Comparison of ENCODE assay signal across 20 cellular contexts in genomic region chr1:176994926-176995596, GRCh38.
"Had no signal": no experiment of that assay in that cellular context is flagged by ENCODE, and none has a peak within 500 bp of the region (broad histone marks: within the 10 kb centered on the region; RNA-seq: fewer than 3 reads in every experiment).

No MANE protein-coding gene starts in this region.

- H3K4me3 ChIP-seq: adrenal gland, gastroesophageal sphincter, lower lobe of right lung, right atrium auricular region, tibial artery had no signal

- DNase-seq: activated CD4-positive, alpha-beta memory T cell treated with anti-CD3 and anti-CD28 coated beads for 36 hours; activated CD4-positive, alpha-beta T cell treated with anti-CD3 and anti-CD28 coated beads for 4 hours; activated gamma-delta T cell treated with Interleukin-2 at 50 U/mL for 16 hours; activated T-cell treated with anti-CD3 and anti-CD28 coated beads for 4 hours; adrenal gland; dermis blood vessel endothelial cell; effector memory CD4-positive, alpha-beta T cell; left colon; lower lobe of right lung; midbrain; nephron progenitor cell; stimulated activated CD4-positive, alpha-beta T cell treated with anti-CD3 and anti-CD28 coated beads, Interleukin-2, amount 100 ng/mL, for 24 hours; stimulated activated naive CD8-positive, alpha-beta T cell treated with anti-CD3 and anti-CD28 coated beads, Interleukin-15, Interleukin-2, amounts not matched to agents 100 U/mL and 50 U/mL, for 24 hours; substantia nigra; tibial artery had no signal

- H3K36me3 ChIP-seq: adrenal gland, gastroesophageal sphincter, lower lobe of right lung, right atrium auricular region, tibial artery had no signal

- H3K27me3 ChIP-seq: adrenal gland, gastroesophageal sphincter, right atrium auricular region, tibial artery had no signal

- H3K4me1 ChIP-seq: gastroesophageal sphincter, lower lobe of right lung, right atrium auricular region, tibial artery had no signal

- ATAC-seq: activated naive CD4-positive, alpha-beta T cell treated with anti-CD3 and anti-CD28 coated beads, Interleukin-2, amount 50 U/mL, for 72 hours; gastroesophageal sphincter; left colon; lower lobe of right lung; stimulated activated naive CD8-positive, alpha-beta T cell treated with anti-CD3 and anti-CD28 coated beads, Interleukin-15, Interleukin-2, amounts not matched to agents 100 U/mL and 50 U/mL, for 24 hours; WTC11 had no signal

- H3K27ac ChIP-seq: gastroesophageal sphincter, lower lobe of right lung, right atrium auricular region, tibial artery had no signal

- FAIRE-seq: urothelium cell line had no signal

- H3K9me3 ChIP-seq: adrenal gland, gastroesophageal sphincter, lower lobe of right lung, right atrium auricular region, tibial artery had no signal
